In the genomic region with DNA sequence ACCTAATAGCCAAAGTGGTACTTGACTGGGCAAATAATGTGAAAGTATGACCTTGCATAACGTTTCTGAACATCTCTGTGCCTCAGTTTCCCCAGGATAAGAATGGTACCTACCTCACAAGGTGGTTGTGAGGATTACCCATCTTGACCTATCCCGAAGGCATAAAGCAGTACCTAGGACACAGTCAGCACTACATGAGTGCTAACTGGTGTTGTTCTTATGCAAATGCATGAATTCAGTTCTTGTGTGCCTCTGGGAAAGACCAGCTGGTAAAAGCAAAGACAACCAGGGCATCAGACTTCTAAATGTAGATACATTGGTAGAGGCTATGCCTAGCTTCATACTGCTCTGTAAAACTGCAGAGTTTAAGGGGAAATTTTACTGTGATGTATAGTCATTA, we compare ENCODE assay signal across 32 cellular contexts. TPM values are rescaled to one million over a fixed set of nuclear protein-coding genes. Genes with fewer than 3 reads are reported as not detected.
"Had no signal": no experiment of that assay in that cellular context is flagged by ENCODE, and none has a peak within 500 bp of the region (broad histone marks: within the 10 kb centered on the region; RNA-seq: fewer than 3 reads in every experiment).

No MANE protein-coding gene starts in this region.

- ATAC-seq: esophagus mucosa; heart left ventricle; left cardiac atrium; lower lobe of right lung; psoas muscle; sciatic nerve; stimulated activated naive B cell treated with anti-CD40 and anti-IgM and Interleukin-4, amounts not matched to agents 10 μg/mL and 1 μg/mL and 100 μg/mL, for 72 hours had no signal

- H3K4me1 ChIP-seq: parathyroid adenoma, psoas muscle had no signal

- H2AFZ ChIP-seq: parathyroid adenoma had no signal

- H3K9me3 ChIP-seq: heart left ventricle, left ventricle myocardium inferior, lower lobe of right lung, psoas muscle, stomach, thoracic aorta, transverse colon had no signal

- H3K27me3 ChIP-seq: heart left ventricle, stomach, transverse colon had no signal

- H3K36me3 Mint-ChIP-seq: memory B cell; naive B cell; stimulated activated naive B cell treated with anti-CD40 and anti-IgM and Interleukin-4, amounts not matched to agents 10 μg/mL and 1 μg/mL and 100 μg/mL, for 72 hours had no signal

- H3K27me3 Mint-ChIP-seq: naive B cell; stimulated activated naive B cell treated with anti-CD40 and anti-IgM and Interleukin-4, amounts not matched to agents 10 μg/mL and 1 μg/mL and 100 μg/mL, for 72 hours had no signal

- DNase-seq: dorsolateral prefrontal cortex; effector CD8-positive, alpha-beta T cell; heart left ventricle; hippocampal formation; kidney; left cardiac atrium; left ventricle myocardium inferior; lower lobe of right lung; midbrain; naive B cell; psoas muscle; retina; stimulated activated CD4-positive, alpha-beta T cell treated with anti-CD3 and anti-CD28 coated beads, Interleukin-2, amount 100 ng/mL, for 24 hours; stimulated activated CD4-positive, alpha-beta T cell treated with anti-CD3 and anti-CD28 coated beads, Interleukin-4, amount 100 ng/mL, for 4 hours; stimulated activated naive B cell treated with anti-CD40 and anti-IgM and Interleukin-4, amounts not matched to agents 10 μg/mL and 1 μg/mL and 100 μg/mL, for 72 hours; stomach; substantia nigra; transverse colon had no signal

- H3K4me3 ChIP-seq: coronary artery, dorsolateral prefrontal cortex, heart left ventricle, left ventricle myocardium inferior, lower lobe of right lung, psoas muscle, skin epidermis, stomach, thoracic aorta, transverse colon had no signal

- H3K27ac Mint-ChIP-seq: memory B cell; stimulated activated naive B cell treated with anti-CD40 and anti-IgM and Interleukin-4, amounts not matched to agents 10 μg/mL and 1 μg/mL and 100 μg/mL, for 72 hours had no signal

- H3K4me3 Mint-ChIP-seq: memory B cell; naive B cell; nephron; stimulated activated naive B cell treated with anti-CD40 and anti-IgM and Interleukin-4, amounts not matched to agents 10 μg/mL and 1 μg/mL and 100 μg/mL, for 72 hours had no signal

- H3K27ac ChIP-seq: coronary artery, dorsolateral prefrontal cortex, heart left ventricle, left ventricle myocardium inferior, lower lobe of right lung, parathyroid adenoma, psoas muscle, skin epidermis, stomach, thoracic aorta, transverse colon had no signal

- H3K9ac ChIP-seq: parathyroid adenoma had no signal

- H3K9me3 Mint-ChIP-seq: memory B cell; naive B cell; nephron; stimulated activated naive B cell treated with anti-CD40 and anti-IgM and Interleukin-4, amounts not matched to agents 10 μg/mL and 1 μg/mL and 100 μg/mL, for 72 hours had no signal

- H3K79me2 ChIP-seq: parathyroid adenoma had no signal

RNA-seq across cellular contexts. Expression of a gene that starts 21.8 kb away (rescaled TPM):
- total RNA-seq: chondrocyte, esophagus mucosa, fibroblast of lung, frontal cortex, glomerular endothelial cell, heart left ventricle, left ventricle myocardium inferior, omental fat pad, psoas muscle, sciatic nerve, stomach, thoracic aorta, ureter had no signal
- polyA plus RNA-seq: fibroblast of lung, heart left ventricle, psoas muscle, stomach had no signal
